ENCODE assay signal across 8 cellular contexts in genomic region chr17:4263282-4264215, GRCh38. TPM values are rescaled to one million over a fixed set of nuclear protein-coding genes. Genes with fewer than 3 reads are reported as not detected.
DNase-seq lines count a peak whose midpoint lies in the region; ATAC-seq, FAIRE-seq and TF ChIP-seq lines count a peak whose summit lies in the region.

A gene with protein sequence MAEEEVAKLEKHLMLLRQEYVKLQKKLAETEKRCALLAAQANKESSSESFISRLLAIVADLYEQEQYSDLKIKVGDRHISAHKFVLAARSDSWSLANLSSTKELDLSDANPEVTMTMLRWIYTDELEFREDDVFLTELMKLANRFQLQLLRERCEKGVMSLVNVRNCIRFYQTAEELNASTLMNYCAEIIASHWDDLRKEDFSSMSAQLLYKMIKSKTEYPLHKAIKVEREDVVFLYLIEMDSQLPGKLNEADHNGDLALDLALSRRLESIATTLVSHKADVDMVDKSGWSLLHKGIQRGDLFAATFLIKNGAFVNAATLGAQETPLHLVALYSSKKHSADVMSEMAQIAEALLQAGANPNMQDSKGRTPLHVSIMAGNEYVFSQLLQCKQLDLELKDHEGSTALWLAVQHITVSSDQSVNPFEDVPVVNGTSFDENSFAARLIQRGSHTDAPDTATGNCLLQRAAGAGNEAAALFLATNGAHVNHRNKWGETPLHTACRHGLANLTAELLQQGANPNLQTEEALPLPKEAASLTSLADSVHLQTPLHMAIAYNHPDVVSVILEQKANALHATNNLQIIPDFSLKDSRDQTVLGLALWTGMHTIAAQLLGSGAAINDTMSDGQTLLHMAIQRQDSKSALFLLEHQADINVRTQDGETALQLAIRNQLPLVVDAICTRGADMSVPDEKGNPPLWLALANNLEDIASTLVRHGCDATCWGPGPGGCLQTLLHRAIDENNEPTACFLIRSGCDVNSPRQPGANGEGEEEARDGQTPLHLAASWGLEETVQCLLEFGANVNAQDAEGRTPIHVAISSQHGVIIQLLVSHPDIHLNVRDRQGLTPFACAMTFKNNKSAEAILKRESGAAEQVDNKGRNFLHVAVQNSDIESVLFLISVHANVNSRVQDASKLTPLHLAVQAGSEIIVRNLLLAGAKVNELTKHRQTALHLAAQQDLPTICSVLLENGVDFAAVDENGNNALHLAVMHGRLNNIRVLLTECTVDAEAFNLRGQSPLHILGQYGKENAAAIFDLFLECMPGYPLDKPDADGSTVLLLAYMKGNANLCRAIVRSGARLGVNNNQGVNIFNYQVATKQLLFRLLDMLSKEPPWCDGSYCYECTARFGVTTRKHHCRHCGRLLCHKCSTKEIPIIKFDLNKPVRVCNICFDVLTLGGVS (minus strand): TSS chr17:4263979. CDS start chr17:4263941, 38 bp downstream.

- TF ChIP-seq CTCF in left ventricle myocardium inferior (IDR thresholded peaks at IDR 0.05; ENCODE audit: borderline replicate concordance) (no peak), progenitor cell of endocrine pancreas (IDR thresholded peaks at IDR 0.05; ENCODE audit: unreplicated experiment) (no peak), upper lobe of right lung (IDR thresholded peaks at IDR 0.05) (no peak)

- peak; percentile 87 for ATAC-seq in HG02870 (IDR thresholded peaks at IDR 0.05; ENCODE audit: unreplicated experiment)
- peak; percentile 97 for ATAC-seq in upper lobe of right lung

- H3K27me3 ChIP-seq in left ventricle myocardium inferior (ENCODE audit: low read depth): no peaks in the 10 kb centered on the region
- no peaks in the 10 kb centered on the region for H3K27me3 ChIP-seq in upper lobe of right lung

- peak within 1 kb of the TSS; percentile 93 for H3K4me3 Mint-ChIP-seq in T-helper 1 cell treated with Interleukin-12 subunit alpha and Interleukin-12 subunit beta and Interleukin-4 antibody, amounts not matched to agents 30 μg/mL and 1 μg/mL, for 36 hours
- peak within 1 kb of the TSS; percentile 88 for H3K4me3 Mint-ChIP-seq in progenitor cell of endocrine pancreas (ENCODE audit: low read depth)

- DNase-seq in GM12891 (ENCODE audit: insufficient read length, low spot score): peak; percentile 95
- peak; percentile 83 for DNase-seq in NCI-H1694 treated with DMSO at 0.1 percent for 48 hours (lab: John Stamatoyannopoulos, UW)
- DNase-seq in amniotic stem cell (lab: John Stamatoyannopoulos, UW): peak; percentile 80
- peak; percentile 96 for DNase-seq in left ventricle myocardium inferior
- DNase-seq in progenitor cell of endocrine pancreas (ENCODE audit: low spot score, unreplicated experiment): peak; percentile 97
- DNase-seq in upper lobe of right lung: peak; percentile 98

- H3K9me3 ChIP-seq in left ventricle myocardium inferior (replicated peaks) (peaks cover 13% of the 10 kb centered on the region), upper lobe of right lung (no peaks in the 10 kb centered on the region)

- peak within 1 kb of the TSS; percentile 94 for H3K27ac ChIP-seq in left ventricle myocardium inferior (replicated peaks)
- H3K27ac ChIP-seq in upper lobe of right lung: peak within 1 kb of the TSS; percentile 88

- H3K27me3 Mint-ChIP-seq in T-helper 1 cell treated with Interleukin-12 subunit alpha and Interleukin-12 subunit beta and Interleukin-4 antibody, amounts not matched to agents 30 μg/mL and 1 μg/mL, for 36 hours (ENCODE audit: low read depth): no peaks in the 10 kb centered on the region
- H3K27me3 Mint-ChIP-seq in progenitor cell of endocrine pancreas: no peaks in the 10 kb centered on the region

- peaks cover 5% of the 10 kb centered on the region for H3K9me3 Mint-ChIP-seq in T-helper 1 cell treated with Interleukin-12 subunit alpha and Interleukin-12 subunit beta and Interleukin-4 antibody, amounts not matched to agents 30 μg/mL and 1 μg/mL, for 36 hours
- H3K9me3 Mint-ChIP-seq in progenitor cell of endocrine pancreas (ENCODE audit: low read depth): peaks cover 7% of the 10 kb centered on the region

- H3K27ac Mint-ChIP-seq in T-helper 1 cell treated with Interleukin-12 subunit alpha and Interleukin-12 subunit beta and Interleukin-4 antibody, amounts not matched to agents 30 μg/mL and 1 μg/mL, for 36 hours: peak within 1 kb of the TSS; percentile 92
- peak within 1 kb of the TSS; percentile 95 for H3K27ac Mint-ChIP-seq in progenitor cell of endocrine pancreas

- H3K36me3 Mint-ChIP-seq in T-helper 1 cell treated with Interleukin-12 subunit alpha and Interleukin-12 subunit beta and Interleukin-4 antibody, amounts not matched to agents 30 μg/mL and 1 μg/mL, for 36 hours (ENCODE audit: low read depth): peaks cover 25% of the 10 kb centered on the region
- H3K36me3 Mint-ChIP-seq in progenitor cell of endocrine pancreas (ENCODE audit: insufficient read depth): peaks cover 20% of the 10 kb centered on the region

- intact Hi-C loops in left ventricle myocardium inferior (cut with micrococcal nuclease) (no loop called here), upper lobe of right lung (cut with DNase I) (no loop called here)

- TF ChIP-seq POLR2A in GM12891 (IDR thresholded peaks at IDR 0.05; ENCODE audit: low read depth, low read length): peak; percentile 86

- peaks cover 32% of the 10 kb centered on the region for H3K4me1 Mint-ChIP-seq in T-helper 1 cell treated with Interleukin-12 subunit alpha and Interleukin-12 subunit beta and Interleukin-4 antibody, amounts not matched to agents 30 μg/mL and 1 μg/mL, for 36 hours (ENCODE audit: low read depth)
- H3K4me1 Mint-ChIP-seq in progenitor cell of endocrine pancreas (ENCODE audit: low read depth): peaks cover 15% of the 10 kb centered on the region

- FAIRE-seq in GM12891 (lab: Jason Lieb, UNC): peak; percentile 97

- peaks cover 25% of the 10 kb centered on the region for H3K36me3 ChIP-seq in left ventricle myocardium inferior
- H3K36me3 ChIP-seq in upper lobe of right lung: no peaks in the 10 kb centered on the region

- H3K4me3 ChIP-seq in left ventricle myocardium inferior (peak within 1 kb of the TSS; percentile 100), upper lobe of right lung (peak within 1 kb of the TSS; percentile 94)

- peaks cover 52% of the 10 kb centered on the region for H3K4me1 ChIP-seq in left ventricle myocardium inferior
- H3K4me1 ChIP-seq in upper lobe of right lung: peaks cover 14% of the 10 kb centered on the region

TF ChIP-seq in GM12891, 5 proteins besides CTCF, POLR2A, EP300 and RAD21:
- TF ChIP-seq PAX5 (IDR thresholded peaks at IDR 0.05; ENCODE audit: insufficient read depth, low read length, severe bottlenecking) (no peak), SPI1 (IDR thresholded peaks at IDR 0.05; ENCODE audit: low read depth, low read length) (no peak), POLR2AphosphoS5 (IDR thresholded peaks at IDR 0.05; ENCODE audit: low read depth, low read length) (peak; percentile 76), TAF1 (IDR thresholded peaks at IDR 0.05; ENCODE audit: low read depth, low read length) (peak; percentile 83; the same call in 1 of the 2 replicates), POU2F2 (IDR thresholded peaks at IDR 0.05; ENCODE audit: low read depth, low read length) (no peak; the same call in 1 of the 2 replicates)

RNA-seq across cellular contexts. Expression of the gene that starts here (rescaled TPM):
- 9.6 TPM for polyA plus RNA-seq in GM12891 (2012; ENCODE audit: low read depth, missing spikeins)
- 22.9 TPM for total RNA-seq in left ventricle myocardium inferior
- total RNA-seq in progenitor cell of endocrine pancreas: 59.8 and 64.6 TPM in 2 replicates
- 64.8 TPM for total RNA-seq in upper lobe of right lung

Comparison
In these comparisons a context has a peak if more than half of its experiments do, and no peak if none do; other contexts are left out.
1. Peak in every context shown above with its lines: DNase-seq, ATAC-seq, H3K4me3 ChIP-seq and H3K27ac ChIP-seq.